11 cellular contexts compared by ENCODE assay signal in the genomic region with DNA sequence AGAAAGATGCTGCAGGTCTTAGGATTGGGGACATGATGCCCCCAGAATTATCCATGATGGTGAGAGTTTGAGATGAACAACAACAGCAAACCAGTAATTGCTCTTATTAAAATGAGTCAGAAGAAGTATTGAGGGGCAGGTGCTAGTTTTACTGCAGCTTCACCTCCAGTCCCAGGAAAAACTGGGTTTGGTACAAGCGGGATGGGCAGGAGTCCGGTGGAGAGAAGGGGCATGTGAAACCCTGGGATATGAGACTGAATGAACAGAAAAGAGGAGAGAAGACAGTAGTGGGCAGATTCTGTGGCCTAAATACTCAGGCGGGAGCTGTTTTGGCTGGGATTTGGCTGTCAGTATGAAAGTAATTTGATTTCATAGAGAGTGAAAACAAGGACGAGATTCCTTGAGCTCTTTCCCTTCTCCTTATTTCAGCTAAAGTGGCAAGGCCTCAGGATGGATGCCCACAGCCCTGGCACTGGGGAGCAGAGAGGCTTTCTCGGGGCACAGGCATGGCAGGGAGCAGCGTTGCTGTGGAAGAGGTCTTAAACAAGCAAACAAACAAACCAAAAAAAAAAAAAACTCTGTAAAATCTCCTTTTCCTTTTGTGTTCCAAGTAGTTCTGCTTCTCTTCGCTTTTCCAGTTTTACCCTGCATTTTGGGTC. TPM values are rescaled to one million over a fixed set of nuclear protein-coding genes. Genes with fewer than 3 reads are reported as not detected.
A peak's percentile ranks its signal among the peaks of the same experiment; 100 is the strongest.
DNase-seq lines count a peak whose midpoint lies in the region; ATAC-seq and TF ChIP-seq lines count a peak whose summit lies in the region.
"Had no signal": no experiment of that assay in that cellular context is flagged by ENCODE, and none has a peak within 500 bp of the region (broad histone marks: within the 10 kb centered on the region; RNA-seq: fewer than 3 reads in every experiment).

No MANE protein-coding gene starts in this region.

- no peak for TF ChIP-seq EP300 in esophagus muscularis mucosa (IDR thresholded peaks at IDR 0.05)

- H3K4me3 ChIP-seq in AG09309 (ENCODE audit: control insufficient read depth, low read depth, low read length) (peak overlapping the region; percentile 62), Panc1 (ENCODE audit: low read depth in 2 of 2, low read length in 2 of 2) (peak overlapping the region; percentile 53 to 81), esophagus muscularis mucosa (peak overlapping the region; percentile 48 to 53 (median 51)), prostate gland (peak overlapping the region; percentile 37 to 51)

- intact Hi-C loops in Panc1 (cut with micrococcal nuclease; ENCODE audit: unreplicated experiment), result no loop called here
- intact Hi-C loops in esophagus muscularis mucosa (cut with DNase I), result no loop called here
- intact Hi-C loops in prostate gland (cut with DNase I), result loop anchor here (1.0 kb wide), 1 partner anchor 27 kb away; no protein-coding TSS in a partner anchor

- POLR2A ChIA-PET in Panc1 (lab: Charles Lee), result no interaction called here

- H3K27me3 ChIP-seq in Panc1 (ENCODE audit: control insufficient read depth, insufficient read depth, low read length) (no peaks in the 10 kb centered on the region), esophagus muscularis mucosa (no peaks in the 10 kb centered on the region), prostate gland (replicated peaks; ENCODE audit: insufficient read depth) (no peaks in the 10 kb centered on the region)

- CTCF ChIA-PET in Panc1 (lab: Charles Lee), result interaction anchor here (0.6 to 1.0 kb wide), 3 partner anchors 28 to 65 kb away, joined by 3 to 7 read pairs (median 6); no protein-coding TSS in a partner anchor

- TF ChIP-seq POLR2A in esophagus muscularis mucosa (IDR thresholded peaks at IDR 0.05; ENCODE audit: low read depth), result no peak
- TF ChIP-seq POLR2A in prostate gland (IDR thresholded peaks at IDR 0.05), result no peak

- H3K4me1 ChIP-seq in Panc1 (ENCODE audit: control insufficient read depth, insufficient read depth, low read length) (peaks cover 46% of the 10 kb centered on the region), esophagus muscularis mucosa (peaks cover 71 to 100% (median 98%) of the 10 kb centered on the region in 4 donors), prostate gland (replicated peaks) (peaks cover 29% of the 10 kb centered on the region)

- H3K9me3 ChIP-seq in Panc1 (ENCODE audit: control insufficient read depth, insufficient read depth, low read depth, low read length) (no peaks in the 10 kb centered on the region), esophagus muscularis mucosa (no peaks in the 10 kb centered on the region), prostate gland (no peaks in the 10 kb centered on the region)

- ATAC-seq in Panc1, result no peak
- no peak for ATAC-seq in GM21717 (IDR thresholded peaks at IDR 0.05; ENCODE audit: unreplicated experiment)
- no peak for ATAC-seq in HG03108 (IDR thresholded peaks at IDR 0.05; ENCODE audit: unreplicated experiment)
- no peak for ATAC-seq in HG02885 (IDR thresholded peaks at IDR 0.05; ENCODE audit: poor library complexity, unreplicated experiment)
- ATAC-seq: activated T-cell treated with anti-CD3 and anti-CD28 coated beads, Interleukin-2, amount 50 U/mL, for 72 hours had no signal

- H3K27ac ChIP-seq in Panc1 (ENCODE audit: low read length) (peak overlapping the region; percentile 99), esophagus muscularis mucosa (replicated peaks in 1 of 4) (peak overlapping the region; percentile 88 to 97 (median 94)), prostate gland (peak overlapping the region; percentile 96 to 97)

- in situ Hi-C loops in Panc1 (cut with HindIII; ENCODE audit: low pct_unique_long_range_greater_than_20kb, low sequenced_read_pairs), result no loop called here

- H3K36me3 ChIP-seq in Panc1 (ENCODE audit: control insufficient read depth, insufficient read depth, low read length) (no peaks in the 10 kb centered on the region), esophagus muscularis mucosa (peaks cover 0 to 7% (median 0%) of the 10 kb centered on the region in 4 donors), prostate gland (no peaks in the 10 kb centered on the region)

- no peak for DNase-seq in AG09309 (ENCODE audit: low read depth)
- no peak for DNase-seq in Panc1 (ENCODE audit: low read depth, low spot score)
- DNase-seq in esophagus muscularis mucosa (ENCODE audit: extremely low spot score), result no peak
- DNase-seq in prostate gland (ENCODE audit: low spot score), result no peak
- DNase-seq in NCI-H128 (lab: John Stamatoyannopoulos, UW; ENCODE audit: unreplicated experiment), result no peak
- DNase-seq: activated T-cell treated with anti-CD3 and anti-CD28 coated beads, Interleukin-2, amount 50 U/mL, for 72 hours; erythroblast had no signal

- TF ChIP-seq CTCF in AG09309 (IDR thresholded peaks at IDR 0.05; ENCODE audit: control insufficient read depth, insufficient read depth, low read depth, low read length, missing control alignments) (no peak), Panc1 (IDR thresholded peaks at IDR 0.05) (no peak), esophagus muscularis mucosa (IDR thresholded peaks at IDR 0.05) (no peak), prostate gland (IDR thresholded peaks at IDR 0.05) (no peak)

- WGBS in esophagus muscularis mucosa, result 42% methylated on average over 7 of the region's 7 CpGs
- WGBS in prostate gland, result 15% methylated on average over 7 of the region's 7 CpGs

- BruUV-seq in Panc1 (replicated peaks; lab: Mats Ljungman, UMichigan), result no TSS peak

RNA-seq across cellular contexts. Expression of a gene that starts 30.7 kb away (rescaled TPM):
- 144 TPM for total RNA-seq in Panc1 (2021; ENCODE audit: unreplicated experiment)
- 107 TPM for polyA plus RNA-seq in Panc1 (2012; ENCODE audit: insufficient read length)
- 100 to 1,000 TPM in 1 of 4 donors, 10 to 100 TPM in 3; 56.0 to 154 (median 79.4) TPM for total RNA-seq in esophagus muscularis mucosa
- 100 to 1,000 TPM; 185 to 286 TPM for total RNA-seq in prostate gland

RNA-seq across cellular contexts. Expression of a gene that starts 56.6 kb away (rescaled TPM):
- total RNA-seq in Panc1 (2021; ENCODE audit: unreplicated experiment) (0.54 TPM), esophagus muscularis mucosa (under 1 TPM in 3 of 4 donors, not detected in 1; 0.19 to 0.83 (median 0.29) TPM), prostate gland (1 to 10 TPM in 1 of 2 donors, not detected in 1; 1.8 TPM)
- polyA plus RNA-seq in Panc1 (2012; ENCODE audit: insufficient read length), result 1.5 TPM
- total RNA-seq: myocyte had no signal
